In the genomic region with DNA sequence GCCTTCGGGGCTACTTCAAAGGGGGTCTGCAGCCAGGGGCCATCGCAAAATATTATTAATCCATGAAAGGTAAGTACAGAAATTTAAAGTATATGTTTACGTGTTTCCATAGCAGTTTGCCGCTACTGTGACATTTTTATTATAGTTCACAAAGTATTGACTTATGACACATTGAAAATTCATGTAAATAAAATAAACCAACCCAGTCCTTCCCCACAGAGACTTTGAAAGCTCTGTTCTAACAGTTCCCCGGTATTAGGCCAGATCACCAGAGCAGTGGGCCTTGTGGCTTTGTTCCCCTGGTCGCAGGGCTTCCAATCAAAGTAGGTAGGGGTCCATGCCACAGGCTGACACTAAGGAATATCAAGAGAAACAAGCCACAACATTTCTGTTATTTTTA, we compare ENCODE assay signal across 24 cellular contexts. TPM values are rescaled to one million over a fixed set of nuclear protein-coding genes. Genes with fewer than 3 reads are reported as not detected.
"Had no signal": no experiment of that assay in that cellular context is flagged by ENCODE, and none has a peak within 500 bp of the region (broad histone marks: within the 10 kb centered on the region; RNA-seq: fewer than 3 reads in every experiment).

No MANE protein-coding gene starts in this region.

- H3K4me1 ChIP-seq: psoas muscle, right lobe of liver, spleen, testis, tibial nerve, upper lobe of right lung, vagina had no signal

- H3K9me3 ChIP-seq: gastroesophageal sphincter, neutrophil, psoas muscle, right lobe of liver, spleen, testis, tibial nerve, upper lobe of right lung, vagina had no signal

- DNase-seq: effector CD4-positive, alpha-beta T cell; endodermal cell; glutamatergic neuron; islet precursor cell; mammary epithelial cell; naive thymus-derived CD4-positive, alpha-beta T cell; psoas muscle; retina; right lobe of liver; spleen; stimulated activated CD4-positive, alpha-beta T cell treated with anti-CD3 and anti-CD28 coated beads, Interleukin-15, amount 100 ng/mL, for 24 hours; stimulated activated CD4-positive, alpha-beta T cell treated with anti-CD3 and anti-CD28 coated beads, Interleukin-1b, Interleukin-23, amount 100 ng/mL, for 48 hours; stimulated activated CD4-positive, alpha-beta T cell treated with anti-CD3 and anti-CD28 coated beads, Interleukin-4, amount 100 ng/mL, for 24 hours; stimulated activated naive CD8-positive, alpha-beta T cell treated with anti-CD3 and anti-CD28 coated beads, Interleukin-15, amount 100 ng/mL, for 72 hours; testis; upper lobe of right lung had no signal

- H3K27ac ChIP-seq: gastroesophageal sphincter, neutrophil, psoas muscle, right lobe of liver, spleen, testis, tibial nerve, upper lobe of right lung, vagina had no signal

- H3K9me3 Mint-ChIP-seq: endodermal cell; naive thymus-derived CD4-positive, alpha-beta T cell; stimulated activated memory B cell treated with anti-CD40 and anti-IgM and Interleukin-4, amounts not matched to agents 10 μg/mL and 1 μg/mL and 100 μg/mL, for 72 hours; stimulated activated naive CD8-positive, alpha-beta T cell treated with anti-CD3 and anti-CD28 coated beads, Interleukin-15, amount 100 ng/mL, for 72 hours had no signal

- H3K27me3 ChIP-seq: gastroesophageal sphincter, neutrophil, right lobe of liver, spleen, testis, tibial nerve, upper lobe of right lung, vagina had no signal

- H3K4me1 Mint-ChIP-seq: endodermal cell had no signal

- H3K27ac Mint-ChIP-seq: endodermal cell; naive thymus-derived CD4-positive, alpha-beta T cell; stimulated activated memory B cell treated with anti-CD40 and anti-IgM and Interleukin-4, amounts not matched to agents 10 μg/mL and 1 μg/mL and 100 μg/mL, for 72 hours; stimulated activated naive CD8-positive, alpha-beta T cell treated with anti-CD3 and anti-CD28 coated beads, Interleukin-15, amount 100 ng/mL, for 72 hours had no signal

- ATAC-seq: esophagus mucosa; gastroesophageal sphincter; left lobe of liver; naive thymus-derived CD4-positive, alpha-beta T cell; psoas muscle; right lobe of liver; stimulated activated memory B cell treated with anti-CD40 and anti-IgM and Interleukin-4, amounts not matched to agents 10 μg/mL and 1 μg/mL and 100 μg/mL, for 72 hours; stimulated activated naive CD8-positive, alpha-beta T cell treated with anti-CD3 and anti-CD28 coated beads, Interleukin-15, amount 100 ng/mL, for 72 hours; upper lobe of right lung had no signal

- H3K27me3 Mint-ChIP-seq: naive thymus-derived CD4-positive, alpha-beta T cell; stimulated activated memory B cell treated with anti-CD40 and anti-IgM and Interleukin-4, amounts not matched to agents 10 μg/mL and 1 μg/mL and 100 μg/mL, for 72 hours; stimulated activated naive CD8-positive, alpha-beta T cell treated with anti-CD3 and anti-CD28 coated beads, Interleukin-15, amount 100 ng/mL, for 72 hours had no signal

- H3K4me3 ChIP-seq: gastroesophageal sphincter, psoas muscle, right lobe of liver, spleen, testis, tibial nerve, upper lobe of right lung, vagina had no signal

- H3K4me3 Mint-ChIP-seq: endodermal cell; naive thymus-derived CD4-positive, alpha-beta T cell; stimulated activated memory B cell treated with anti-CD40 and anti-IgM and Interleukin-4, amounts not matched to agents 10 μg/mL and 1 μg/mL and 100 μg/mL, for 72 hours; stimulated activated naive CD8-positive, alpha-beta T cell treated with anti-CD3 and anti-CD28 coated beads, Interleukin-15, amount 100 ng/mL, for 72 hours had no signal

RNA-seq across cellular contexts. Expression of a gene that starts 24.9 kb away (rescaled TPM):
- total RNA-seq: skeletal muscle tissue had no signal
